Comparison of ENCODE assay signal across 24 cellular contexts in genomic region chr12:6294156-6294532, GRCh38. TPM values are rescaled to one million over a fixed set of nuclear protein-coding genes. Genes with fewer than 3 reads are reported as not detected.
A peak's percentile ranks its signal among the peaks of the same experiment; 100 is the strongest.
DNase-seq lines count a peak whose midpoint lies in the region; ATAC-seq, FAIRE-seq and TF ChIP-seq lines count a peak whose summit lies in the region.
"Had no signal": no experiment of that assay in that cellular context is flagged by ENCODE, and none has a peak within 500 bp of the region (broad histone marks: within the 10 kb centered on the region; RNA-seq: fewer than 3 reads in every experiment).

No MANE protein-coding gene starts in this region.

- H3K4me3 ChIP-seq in IMR-90 (ENCODE audit: insufficient read depth, low read depth, low read length) (no peak overlapping the region), mammary epithelial cell (replicated peaks in 1 of 3; ENCODE audit: insufficient read depth in 1 of 3, low read depth in 2 of 3, low read length in 3 of 3) (no peak overlapping the region), keratinocyte (ENCODE audit: control insufficient read depth in 2 of 3, extremely low read depth in 1 of 3, insufficient read depth in 2 of 3, low read depth in 1 of 3, low read length in 3 of 3) (no peak overlapping the region), smooth muscle cell (no peak overlapping the region)
- H3K4me3 ChIP-seq: cardiac muscle cell, SK-N-MC had no signal

- no peak for TF ChIP-seq POLR2A in IMR-90 (IDR thresholded peaks at IDR 0.05; ENCODE audit: low read depth, low read length)

- no peak overlapping the region for H3K23ac ChIP-seq in IMR-90 (ENCODE audit: low read depth, low read length)

- no peak overlapping the region for H2AK9ac ChIP-seq in IMR-90 (replicated peaks; ENCODE audit: low read depth, low read length, poor library complexity)

- H3F3A ChIP-seq in smooth muscle cell (ENCODE audit: low read depth) = no peaks in the 10 kb centered on the region

- FAIRE-seq in keratinocyte (lab: Jason Lieb, UNC) (no peak), GM19239 (lab: Jason Lieb, UNC) (no peak)
- FAIRE-seq: RCC 7860 had no signal

- H3K9me3 ChIP-seq in IMR-90 (ENCODE audit: control insufficient read depth, insufficient read depth, low read length) (no peaks in the 10 kb centered on the region), mammary epithelial cell (replicated peaks; ENCODE audit: insufficient read depth, low read length) (peaks cover 3% of the 10 kb centered on the region), keratinocyte (ENCODE audit: control insufficient read depth, low read depth, low read length) (no peaks in the 10 kb centered on the region), smooth muscle cell (replicated peaks; ENCODE audit: low read depth) (no peaks in the 10 kb centered on the region)

- CTCF ChIA-PET in IMR-90 (lab: Yijun Ruan, JAX) = interaction anchor here (0.7 kb wide), 1 partner anchor 304 kb away, joined by 5 read pairs; no protein-coding TSS in a partner anchor
- CTCF ChIA-PET in mammary epithelial cell (lab: Charles Lee; ENCODE audit: low non-redundant PET) = interaction anchor here (0.6 kb wide), 2 partner anchors 93 to 170 kb away, joined by 5 to 12 read pairs; partner anchors contain the start of gene VWF

- H2BK5ac ChIP-seq in IMR-90 (ENCODE audit: low read depth, low read length, poor library complexity, severe bottlenecking) = no peak overlapping the region

- in situ Hi-C loops in IMR-90 (cut with MboI; ENCODE audit: low sequenced_read_pairs) (loop anchor here (25.0 kb wide), 1 partner anchor 832 kb away; no protein-coding TSS in a partner anchor), mammary epithelial cell (cut with MboI; ENCODE audit: low sequenced_read_pairs in 2 of 2) (no loop called here)

- no peaks in the 10 kb centered on the region; a peak in 1 of 4 replicates for H3K79me1 ChIP-seq in IMR-90 (ENCODE audit: low read depth in 1 of 2, low read length in 2 of 2)

- no peaks in the 10 kb centered on the region for H3K79me2 ChIP-seq in mammary epithelial cell (ENCODE audit: insufficient read depth, low read length)
- H3K79me2 ChIP-seq in keratinocyte (ENCODE audit: control insufficient read depth, insufficient read depth, low read length) = no peaks in the 10 kb centered on the region
- H3K79me2 ChIP-seq in smooth muscle cell (ENCODE audit: low read depth) = no peaks in the 10 kb centered on the region

- H3K14ac ChIP-seq in IMR-90 (replicated peaks; ENCODE audit: low read depth, low read length) = no peak overlapping the region

- H3K56ac ChIP-seq in IMR-90 (ENCODE audit: extremely low read depth, insufficient read depth, low read length) = no peak overlapping the region

- no peak overlapping the region for H3K4me2 ChIP-seq in IMR-90 (ENCODE audit: low read depth, low read length)
- no peak overlapping the region for H3K4me2 ChIP-seq in mammary epithelial cell (ENCODE audit: insufficient read depth, low read depth, low read length)
- H3K4me2 ChIP-seq in keratinocyte (ENCODE audit: control insufficient read depth, extremely low read depth, insufficient read depth, low read depth, low read length) = peak overlapping the region; percentile 37
- H3K4me2 ChIP-seq in smooth muscle cell = no peak overlapping the region

- no peak overlapping the region for H2BK20ac ChIP-seq in IMR-90 (ENCODE audit: low read depth, low read length)

- TF ChIP-seq RAD21 in IMR-90 (IDR thresholded peaks at IDR 0.05; ENCODE audit: low read length) = no peak

- H3K9ac ChIP-seq in IMR-90 (ENCODE audit: low read depth, low read length) = no peak overlapping the region
- H3K9ac ChIP-seq in mammary epithelial cell (ENCODE audit: insufficient read depth, low read length) = peak overlapping the region; percentile 30
- H3K9ac ChIP-seq in keratinocyte (ENCODE audit: control insufficient read depth, extremely low read depth, insufficient read depth, low read length) = peak overlapping the region; percentile 65
- peak overlapping the region; percentile 88 for H3K9ac ChIP-seq in smooth muscle cell (ENCODE audit: low read depth)

- DNase-seq in IMR-90 (no peak), mammary epithelial cell (no peak), keratinocyte (ENCODE audit: low read depth, low spot score) (no peak), smooth muscle cell (lab: John Stamatoyannopoulos, UW; ENCODE audit: unreplicated experiment) (no peak), GM19239 (ENCODE audit: insufficient read length, low spot score) (no peak)
- DNase-seq: activated CD4-positive, alpha-beta T cell treated with anti-CD3 and anti-CD28 coated beads for 36 hours; activated CD8-positive, alpha-beta memory T cell treated with anti-CD3 and anti-CD28 coated beads for 24 hours; activated T-cell treated with anti-CD3 and anti-CD28 coated beads, Interleukin-2, amount 50 U/mL, for 24 hours; CD4-positive, CD25-positive, alpha-beta regulatory T cell; DMS 273 treated with DMSO at 0.1 percent for 48 hours; glutamatergic neuron; naive thymus-derived CD4-positive, alpha-beta T cell; NCI-H1694; NCI-H2171 treated with DMSO at 0.1 percent for 48 hours; NCI-H524 treated with DMSO at 0.1 percent for 48 hours; nucleus accumbens had no signal

- H3K4ac ChIP-seq in IMR-90 (ENCODE audit: low read depth, low read length) = peak overlapping the region; percentile 54; the same call in 1 of the 2 replicates

- BruUV-seq in IMR-90 (replicated peaks; lab: Mats Ljungman, UMichigan) (no TSS peak), mammary epithelial cell (replicated peaks; lab: Mats Ljungman, UMichigan) (no TSS peak)

- no peak for ATAC-seq in IMR-90 (ENCODE audit: low read depth)
- ATAC-seq in GM19452 (IDR thresholded peaks at IDR 0.05; ENCODE audit: unreplicated experiment) = no peak
- ATAC-seq in SK-N-SH treated with all-trans-retinoic acid at 6 μM for 48 hours = no peak; the same call in 2 of the 3 replicates
- ATAC-seq: activated CD4-positive, alpha-beta T cell treated with anti-CD3 and anti-CD28 coated beads for 36 hours; naive thymus-derived CD4-positive, alpha-beta T cell had no signal

- no peak overlapping the region; the same call in 1 of the 2 replicates for H3K18ac ChIP-seq in IMR-90 (ENCODE audit: low read depth, low read length)

- no peak overlapping the region for H4K5ac ChIP-seq in IMR-90 (ENCODE audit: low read depth, low read length)

- H4K20me1 ChIP-seq in IMR-90 (ENCODE audit: insufficient read depth, low read length) (no peaks in the 10 kb centered on the region), mammary epithelial cell (ENCODE audit: insufficient read depth, low read length) (no peaks in the 10 kb centered on the region), keratinocyte (ENCODE audit: control insufficient read depth, extremely low read depth, insufficient read depth, low read length) (no peaks in the 10 kb centered on the region), smooth muscle cell (ENCODE audit: low read depth) (no peaks in the 10 kb centered on the region)

- peaks cover 8% of the 10 kb centered on the region; the same call in 1 of the 2 replicates for H3K9me1 ChIP-seq in IMR-90 (ENCODE audit: insufficient read depth, low read length)
- no peaks in the 10 kb centered on the region for H3K9me1 ChIP-seq in keratinocyte (ENCODE audit: control insufficient read depth, extremely low read depth, insufficient read depth, low read length)

- 80% methylated on average over 3 of the region's 3 CpGs; no CpG with 5 or more reads in 1 of the 2 experiments for WGBS in IMR-90 (ENCODE audit: extremely low coverage in 2 of 2, insufficient read length in 1 of 2), 2 experiments
- no CpG with 5 or more reads among the region's 3 CpGs for WGBS in mammary epithelial cell (ENCODE audit: low coverage, missing lambda C conversion rate)
- 63% methylated on average over 3 of the region's 3 CpGs for WGBS in smooth muscle cell (ENCODE audit: low lambda C conversion rate)

- no peak overlapping the region for H2AFZ ChIP-seq in IMR-90 (replicated peaks; ENCODE audit: low read length, poor library complexity)
- no peak overlapping the region for H2AFZ ChIP-seq in mammary epithelial cell (ENCODE audit: low read depth, low read length)
- no peak overlapping the region for H2AFZ ChIP-seq in keratinocyte (ENCODE audit: control insufficient read depth, low read length)
- no peak overlapping the region for H2AFZ ChIP-seq in smooth muscle cell (ENCODE audit: low read depth)

- H4K8ac ChIP-seq in IMR-90 (ENCODE audit: low read depth in 2 of 2, low read length in 2 of 2) = peak overlapping the region in 1 of 2 experiments; percentile 13; a peak in 1 of 4 replicates

- dilution Hi-C loops in IMR-90 (cut with HindIII; ENCODE audit: low sequenced_read_pairs, unreplicated experiment) (no loop called here), mammary epithelial cell (cut with HindIII; ENCODE audit: low sequenced_read_pairs) (no loop called here), keratinocyte (cut with MboI; ENCODE audit: extremely low pct_ligation_motif_present, low sequenced_read_pairs) (no loop called here)

- no peak overlapping the region for H2BK120ac ChIP-seq in IMR-90 (ENCODE audit: low read depth, low read length)

- peak overlapping the region; percentile 27; the same call in 1 of the 2 replicates for H4K91ac ChIP-seq in IMR-90 (ENCODE audit: insufficient read depth, low read depth, low read length)

- H3K36me3 ChIP-seq in IMR-90 (ENCODE audit: control insufficient read depth, insufficient read depth, low read length) (no peaks in the 10 kb centered on the region), mammary epithelial cell (ENCODE audit: insufficient read depth, low read length) (no peaks in the 10 kb centered on the region), keratinocyte (ENCODE audit: control insufficient read depth in 2 of 2, extremely low read depth in 1 of 2, insufficient read depth in 2 of 2, low read length in 2 of 2) (no peaks in the 10 kb centered on the region), smooth muscle cell (ENCODE audit: low read depth) (no peaks in the 10 kb centered on the region)
- H3K36me3 ChIP-seq: cardiac muscle cell had no signal

- no peak overlapping the region for H2BK15ac ChIP-seq in IMR-90 (ENCODE audit: low read depth, low read length)

- intact Hi-C loops in IMR-90 (cut with micrococcal nuclease) (no loop called here), mammary epithelial cell (cut with micrococcal nuclease) (loop anchor here (2.0 kb wide), 1 partner anchor 19 kb away; no protein-coding TSS in a partner anchor)

- H3K27me3 ChIP-seq in IMR-90 (ENCODE audit: control insufficient read depth, insufficient read depth, low read length) (no peaks in the 10 kb centered on the region), mammary epithelial cell (ENCODE audit: insufficient read depth, low read length) (no peaks in the 10 kb centered on the region), keratinocyte (ENCODE audit: control insufficient read depth, extremely low read depth, insufficient read depth, low read length) (no peaks in the 10 kb centered on the region), smooth muscle cell (ENCODE audit: low read depth) (no peaks in the 10 kb centered on the region)
- H3K27me3 ChIP-seq: cardiac muscle cell had no signal

- H3K4me1 ChIP-seq in IMR-90 (ENCODE audit: control insufficient read depth, insufficient read depth, low read length) (peaks cover 24% of the 10 kb centered on the region), mammary epithelial cell (ENCODE audit: insufficient read depth, low read length) (peaks cover 25% of the 10 kb centered on the region), keratinocyte (ENCODE audit: control insufficient read depth, extremely low read depth, insufficient read depth, low read length) (peaks cover 28% of the 10 kb centered on the region), smooth muscle cell (ENCODE audit: low read depth) (no peaks in the 10 kb centered on the region)

- POLR2A ChIA-PET in IMR-90 (lab: Charles Lee; ENCODE audit: unreplicated experiment) = no interaction called here

- H2AK5ac ChIP-seq in IMR-90 (ENCODE audit: low read depth, low read length) = peak overlapping the region; percentile 67

- no peak overlapping the region for H3K27ac ChIP-seq in IMR-90 (ENCODE audit: insufficient read depth, low read length)
- peak overlapping the region; percentile 83 for H3K27ac ChIP-seq in mammary epithelial cell (ENCODE audit: insufficient read depth, low read depth, low read length)
- H3K27ac ChIP-seq in keratinocyte (ENCODE audit: control insufficient read depth, insufficient read depth, low read length) = peak overlapping the region; percentile 80
- peak overlapping the region; percentile 89 for H3K27ac ChIP-seq in smooth muscle cell (ENCODE audit: low read depth)
- H3K27ac ChIP-seq: cardiac muscle cell, SK-N-MC had no signal

- TF ChIP-seq CTCF in IMR-90 (conservative IDR thresholded peaks at IDR 0.05; ENCODE audit: low read depth, low read length) = no peak
- TF ChIP-seq CTCF in mammary epithelial cell (conservative IDR thresholded peaks at IDR 0.05 in 1 of 2, IDR thresholded peaks at IDR 0.05 in 1 of 2; ENCODE audit: extremely low read depth in 1 of 2, insufficient read depth in 1 of 2, low read depth in 1 of 2, low read length in 2 of 2) = no peak
- no peak for TF ChIP-seq CTCF in keratinocyte (optimal IDR thresholded peaks at IDR 0.05 in 1 of 3, IDR thresholded peaks at IDR 0.05 in 1 of 3, conservative IDR thresholded peaks at IDR 0.05 in 1 of 3; ENCODE audit: extremely low read depth in 1 of 3, insufficient read depth in 2 of 3, low read length in 3 of 3)
- TF ChIP-seq CTCF in smooth muscle cell (IDR thresholded peaks at IDR 0.05; ENCODE audit: borderline replicate concordance, insufficient read depth, poor library complexity, severe bottlenecking) = no peak

RNA-seq across cellular contexts. Expression of gene PLEKHG6, which starts 16.3 kb away (rescaled TPM):
- under 0.01 TPM in 2 replicates for total RNA-seq in IMR-90 (2012; rRNA removed)
- polyA plus RNA-seq in IMR-90 (2012; rRNA removed) = 0.10 TPM in 2 replicates
- 0.05 and 0.07 TPM in 2 replicates for polyA plus RNA-seq in IMR-90 (2012; cell fraction: cytosol; rRNA removed)
- polyA plus RNA-seq in IMR-90 (2012; cell fraction: nucleus; rRNA removed; ENCODE audit: low replicate concordance) = 0.05 and 0.15 TPM in 2 replicates
- 1 to 10 TPM; 2.2 to 3.3 TPM for total RNA-seq in mammary epithelial cell
- polyA plus RNA-seq in mammary epithelial cell = 2.1 TPM
- polyA minus RNA-seq in mammary epithelial cell = not detected
- 0.74 to 1.9 TPM (median 0.81 TPM) in 3 replicates for polyA plus RNA-seq in keratinocyte
- 2.2 TPM for polyA plus RNA-seq in keratinocyte (2011; ENCODE audit: low read depth)
- 1.8 and 3.2 TPM in 2 replicates for polyA plus RNA-seq in keratinocyte (2011; cell fraction: cytosol; rRNA removed)
- 3.3 and 9.0 TPM in 2 replicates for polyA plus RNA-seq in keratinocyte (2011; cell fraction: nucleus; rRNA removed)
- polyA plus RNA-seq in keratinocyte (2012; ENCODE audit: low replicate concordance) = 1.7 and 9.6 TPM in 2 replicates
- polyA minus RNA-seq in keratinocyte = 1.2 to 5.2 TPM (median 4.6 TPM) in 3 replicates
- polyA minus RNA-seq in keratinocyte (2011; cell fraction: cytosol; rRNA and poly(A)+ RNA removed) = 5.6 TPM
- polyA minus RNA-seq in keratinocyte (2011; cell fraction: nucleus; rRNA and poly(A)+ RNA removed) = 1.5 and 2.1 TPM in 2 replicates
- 6.5 and 7.8 TPM in 2 replicates for total RNA-seq in smooth muscle cell
- polyA plus RNA-seq in smooth muscle cell = 5.2 and 21.9 TPM in 2 replicates
- total RNA-seq: activated CD4-positive, alpha-beta T cell treated with anti-CD3 and anti-CD28 coated beads for 36 hours; CD4-positive, CD25-positive, alpha-beta regulatory T cell; HT1080; naive thymus-derived CD4-positive, alpha-beta T cell; T-helper 2 cell treated with Interferon-gamma antibody and Interleukin-4, amounts not matched to agents 100 ng/mL and 5 ng/mL, for 36 hours; temporal lobe had no signal

RNA-seq across cellular contexts. Expression of gene TNFRSF1A, which starts 47.7 kb away (rescaled TPM):
- 79.6 and 86.7 TPM in 2 replicates for total RNA-seq in IMR-90 (2012; rRNA removed)
- polyA plus RNA-seq in IMR-90 (2012; rRNA removed) = 136 and 138 TPM in 2 replicates
- polyA plus RNA-seq in IMR-90 (2012; cell fraction: cytosol; rRNA removed) = 105 and 167 TPM in 2 replicates
- 102 and 107 TPM in 2 replicates for polyA plus RNA-seq in IMR-90 (2012; cell fraction: nucleus; rRNA removed; ENCODE audit: low replicate concordance)
- 100 to 1,000 TPM; 107 to 195 TPM for total RNA-seq in mammary epithelial cell
- polyA plus RNA-seq in mammary epithelial cell = 87.6 TPM
- polyA minus RNA-seq in mammary epithelial cell = 191 TPM
- polyA plus RNA-seq in keratinocyte = 54.0 to 157 TPM (median 101 TPM) in 3 replicates
- 24.9 TPM for polyA plus RNA-seq in keratinocyte (2011; ENCODE audit: low read depth)
- polyA plus RNA-seq in keratinocyte (2011; cell fraction: cytosol; rRNA removed) = 87.5 and 120 TPM in 2 replicates
- polyA plus RNA-seq in keratinocyte (2011; cell fraction: nucleus; rRNA removed) = 212 and 216 TPM in 2 replicates
- 88.6 and 105 TPM in 2 replicates for polyA plus RNA-seq in keratinocyte (2012; ENCODE audit: low replicate concordance)
- polyA minus RNA-seq in keratinocyte = 62.7 to 254 TPM (median 79.8 TPM) in 3 replicates
- polyA minus RNA-seq in keratinocyte (2011; cell fraction: cytosol; rRNA and poly(A)+ RNA removed) = 106 TPM
- 109 and 203 TPM in 2 replicates for polyA minus RNA-seq in keratinocyte (2011; cell fraction: nucleus; rRNA and poly(A)+ RNA removed)
- total RNA-seq in smooth muscle cell = 110 and 139 TPM in 2 replicates
- 144 and 148 TPM in 2 replicates for polyA plus RNA-seq in smooth muscle cell
